Comparison of ENCODE assay signal across 23 cellular contexts in the genomic region with DNA sequence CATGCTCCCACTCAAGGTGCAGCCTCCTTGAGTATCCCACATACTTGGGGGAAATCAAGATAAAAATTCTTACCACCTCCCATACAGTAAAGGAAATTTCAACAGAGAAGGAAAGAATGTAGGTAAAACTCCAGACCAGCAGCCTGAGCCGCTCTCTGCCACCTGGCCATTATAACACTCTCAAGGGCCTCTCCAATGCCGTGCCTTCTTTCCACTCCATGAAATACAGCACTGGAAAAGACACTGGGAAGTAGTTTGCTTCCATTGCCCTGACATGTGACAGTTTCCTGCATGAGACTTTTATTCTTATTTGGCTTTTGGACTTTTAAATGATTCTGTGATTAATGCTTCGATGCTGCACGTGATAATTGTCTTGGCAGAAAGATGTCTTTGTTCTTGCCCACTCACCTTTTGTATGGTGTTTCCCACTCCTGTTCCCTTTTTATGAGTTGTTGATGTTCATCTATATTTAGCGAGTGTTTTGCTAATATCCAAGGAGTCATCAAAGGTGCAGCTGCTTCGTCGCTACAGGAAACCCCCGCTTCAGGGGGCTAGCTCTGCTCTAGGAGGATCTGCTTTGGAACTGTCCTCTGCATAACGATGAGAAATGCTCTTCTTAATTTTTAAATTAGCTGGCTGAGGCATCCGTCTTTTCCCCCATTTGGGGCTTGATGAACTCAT.
DNase-seq lines count a peak whose midpoint lies in the region; ATAC-seq, FAIRE-seq and TF ChIP-seq lines count a peak whose summit lies in the region.
"Had no signal": no experiment of that assay in that cellular context is flagged by ENCODE, and none has a peak within 500 bp of the region (broad histone marks: within the 10 kb centered on the region; RNA-seq: fewer than 3 reads in every experiment).

No MANE protein-coding gene starts in this region.

- no peak overlapping the region for H3K9ac ChIP-seq in astrocyte (ENCODE audit: low read length)
- H3K9ac ChIP-seq: BLaER1, GM23248 had no signal

- H3K4me1 ChIP-seq in heart left ventricle: peaks cover 0 to 24% (median 11%) of the 10 kb centered on the region in 12 donors
- no peaks in the 10 kb centered on the region for H3K4me1 ChIP-seq in astrocyte (ENCODE audit: insufficient read depth, low read length)
- H3K4me1 ChIP-seq in right lobe of liver: no peaks in the 10 kb centered on the region
- H3K4me1 ChIP-seq in uterus: no peaks in the 10 kb centered on the region
- peaks cover 0 to 13% (median 5%) of the 10 kb centered on the region in 3 donors for H3K4me1 ChIP-seq in esophagus squamous epithelium
- H3K4me1 ChIP-seq: A549, stomach had no signal

- H3K4me3 Mint-ChIP-seq in astrocyte (ENCODE audit: unreplicated experiment): no peak overlapping the region
- H3K4me3 Mint-ChIP-seq: activated T-helper 17 cell treated with anti-CD3 and anti-CD28 coated beads, Interleukin-2, amount 50 U/mL, for 72 hours; T-cell had no signal

- TF ChIP-seq CTCF in heart left ventricle (IDR thresholded peaks at IDR 0.05) (no peak), astrocyte (IDR thresholded peaks at IDR 0.05; ENCODE audit: insufficient read depth, low read depth, low read length) (no peak), right lobe of liver (IDR thresholded peaks at IDR 0.05) (no peak), uterus (IDR thresholded peaks at IDR 0.05) (no peak), esophagus squamous epithelium (IDR thresholded peaks at IDR 0.05) (no peak)

- peak in 1 of 5 donors; percentile 16 for DNase-seq in heart left ventricle
- no peak for DNase-seq in Right ventricle myocardium inferior (ENCODE audit: missing footprints)
- DNase-seq in astrocyte (ENCODE audit: low read depth): no peak
- no peak for DNase-seq in right lobe of liver
- peak in 1 of 2 donors; percentile 62 for DNase-seq in uterus
- no peak for DNase-seq in esophagus squamous epithelium (lab: John Stamatoyannopoulos, UW)
- DNase-seq in amniotic stem cell (lab: John Stamatoyannopoulos, UW): no peak
- no peak for DNase-seq in activated CD4-positive, alpha-beta T cell treated with anti-CD3 and anti-CD28 coated beads, Interleukin-2, amount 50 U/mL, for 48 hours
- DNase-seq: activated CD4-positive, alpha-beta T cell treated with anti-CD3 and anti-CD28 coated beads for 4 hours; Calu3; GM23248; NCI-H1436; NCI-H226; posterior cingulate gyrus; small intestine; stimulated activated CD4-positive, alpha-beta T cell treated with anti-CD3 and anti-CD28 coated beads, Interleukin-4, amount 100 ng/mL, for 24 hours; stomach; T-cell had no signal

- peak overlapping the region in 3 of 12 donors; percentile 2 to 37 (median 3) for H3K4me3 ChIP-seq in heart left ventricle
- no peak overlapping the region for H3K4me3 ChIP-seq in astrocyte (ENCODE audit: insufficient read depth, low read depth, low read length)
- no peak overlapping the region for H3K4me3 ChIP-seq in right lobe of liver
- H3K4me3 ChIP-seq in uterus: no peak overlapping the region
- H3K4me3 ChIP-seq in esophagus squamous epithelium: no peak overlapping the region
- H3K4me3 ChIP-seq: A549, BLaER1, GM23248, stomach had no signal

- H3K27ac ChIP-seq in heart left ventricle (peak overlapping the region in 11 of 12 donors; percentile 38 to 83 (median 58)), astrocyte (ENCODE audit: low read depth, low read length) (no peak overlapping the region), right lobe of liver (peak overlapping the region; percentile 2 to 24 (median 9)), uterus (peak overlapping the region; percentile 77 to 85), esophagus squamous epithelium (peak overlapping the region in 2 of 4 donors; percentile 42 to 52)
- H3K27ac ChIP-seq: A549, BLaER1, GM23248 had no signal

- peak overlapping the region; percentile 4 for H3K4me2 ChIP-seq in astrocyte (ENCODE audit: low read length)
- H3K4me2 ChIP-seq: A549, BLaER1 had no signal

- H2AFZ ChIP-seq in astrocyte (ENCODE audit: low read depth, low read length): peak overlapping the region; percentile 0
- H2AFZ ChIP-seq: GM23248 had no signal

- no peaks in the 10 kb centered on the region for H4K20me1 ChIP-seq in astrocyte (ENCODE audit: insufficient read depth, low read length)
- H4K20me1 ChIP-seq: BLaER1 had no signal

- H3K36me3 ChIP-seq in heart left ventricle (no peaks in the 10 kb centered on the region), astrocyte (ENCODE audit: insufficient read depth, low read length) (no peaks in the 10 kb centered on the region), right lobe of liver (no peaks in the 10 kb centered on the region), uterus (no peaks in the 10 kb centered on the region), esophagus squamous epithelium (no peaks in the 10 kb centered on the region)
- H3K36me3 ChIP-seq: BLaER1, stomach had no signal

- WGBS in heart left ventricle, 4 donors: 42 to 57% (median 47%) methylated on average over 10 of the region's 10 CpGs
- 69% methylated on average over 10 of the region's 10 CpGs for WGBS in right lobe of liver (ENCODE audit: insufficient coverage, low coverage, low lambda C conversion rate, missing lambda C conversion rate)
- 70 to 79% methylated on average over 10 of the region's 10 CpGs for WGBS in esophagus squamous epithelium, 2 donors

- H3K27me3 Mint-ChIP-seq in astrocyte (ENCODE audit: low read depth, unreplicated experiment): no peaks in the 10 kb centered on the region

- H3K27me3 ChIP-seq in heart left ventricle: no peaks in the 10 kb centered on the region
- H3K27me3 ChIP-seq in astrocyte (ENCODE audit: insufficient read depth, low read length): no peaks in the 10 kb centered on the region
- no peaks in the 10 kb centered on the region for H3K27me3 ChIP-seq in right lobe of liver
- H3K27me3 ChIP-seq in uterus: no peaks in the 10 kb centered on the region
- no peaks in the 10 kb centered on the region for H3K27me3 ChIP-seq in esophagus squamous epithelium
- H3K27me3 ChIP-seq: BLaER1, stomach had no signal

- H3K36me3 Mint-ChIP-seq in astrocyte (ENCODE audit: low read depth, unreplicated experiment): no peaks in the 10 kb centered on the region
- H3K36me3 Mint-ChIP-seq: T-cell had no signal

- H3K79me2 ChIP-seq in astrocyte (ENCODE audit: insufficient read depth, low read length): no peaks in the 10 kb centered on the region

- FAIRE-seq in astrocyte (lab: Jason Lieb, UNC): no peak
- FAIRE-seq: A549, bronchial epithelial cell, G401.6, small intestine had no signal

- peak in 3 of 4 donors; percentile 24 to 48 (median 36) for ATAC-seq in heart left ventricle
- ATAC-seq in Right ventricle myocardium inferior: no peak
- peak in 2 of 4 donors; percentile 38 to 75 for ATAC-seq in right lobe of liver
- ATAC-seq: A549; activated T-helper 17 cell treated with anti-CD3 and anti-CD28 coated beads, Interleukin-2, amount 50 U/mL, for 72 hours; T-cell had no signal

- no peaks in the 10 kb centered on the region for H3K4me1 Mint-ChIP-seq in astrocyte (ENCODE audit: low read depth, unreplicated experiment)
- H3K4me1 Mint-ChIP-seq: activated T-helper 17 cell treated with anti-CD3 and anti-CD28 coated beads, Interleukin-2, amount 50 U/mL, for 72 hours; T-cell had no signal

- H3K27ac Mint-ChIP-seq in astrocyte (ENCODE audit: unreplicated experiment): no peak overlapping the region
- H3K27ac Mint-ChIP-seq: activated T-helper 17 cell treated with anti-CD3 and anti-CD28 coated beads, Interleukin-2, amount 50 U/mL, for 72 hours; T-cell had no signal

- intact Hi-C loops in heart left ventricle (cut with DNase I): loop anchor here in 1 of 10 donors (10.0 kb wide), 2 partner anchors 116 to 374 kb away; no protein-coding TSS in a partner anchor
- intact Hi-C loops in Right ventricle myocardium inferior (cut with DNase I): no loop called here
- intact Hi-C loops in right lobe of liver (cut with DNase I): no loop called here
- intact Hi-C loops in uterus (cut with DNase I; ENCODE audit: low total_unique reads): no loop called here
- intact Hi-C loops in esophagus squamous epithelium (cut with DNase I): no loop called here

- no peak for TF ChIP-seq POLR2A in heart left ventricle (IDR thresholded peaks at IDR 0.05)
- no peak for TF ChIP-seq POLR2A in right lobe of liver (IDR thresholded peaks at IDR 0.05)
- TF ChIP-seq POLR2A in uterus (IDR thresholded peaks at IDR 0.05): no peak
- TF ChIP-seq POLR2A in esophagus squamous epithelium (IDR thresholded peaks at IDR 0.05): no peak

- no peaks in the 10 kb centered on the region for H3K9me3 Mint-ChIP-seq in astrocyte (ENCODE audit: unreplicated experiment)
- H3K9me3 Mint-ChIP-seq: activated T-helper 17 cell treated with anti-CD3 and anti-CD28 coated beads, Interleukin-2, amount 50 U/mL, for 72 hours had no signal

- peaks cover 0 to 15% (median 3%) of the 10 kb centered on the region in 12 donors for H3K9me3 ChIP-seq in heart left ventricle
- no peaks in the 10 kb centered on the region for H3K9me3 ChIP-seq in astrocyte (ENCODE audit: insufficient read depth, low read depth, low read length)
- no peaks in the 10 kb centered on the region for H3K9me3 ChIP-seq in right lobe of liver
- H3K9me3 ChIP-seq in uterus: no peaks in the 10 kb centered on the region
- no peaks in the 10 kb centered on the region for H3K9me3 ChIP-seq in esophagus squamous epithelium
- H3K9me3 ChIP-seq: A549, stomach had no signal
